Comparison of ENCODE assay signal across 1 cellular context in genomic region chr19:35554076-35554475, GRCh38.
TF ChIP-seq lines count a peak whose summit lies in the region.

No MANE protein-coding gene starts in this region.

TF ChIP-seq in K562, 482 proteins besides CTCF, POLR2A, EP300 and RAD21:
- TF ChIP-seq NFIC (IDR thresholded peaks at IDR 0.05) = no peak
- TF ChIP-seq NELFE (IDR thresholded peaks at IDR 0.05; ENCODE audit: insufficient read depth, insufficient read length) = no peak
- no peak for TF ChIP-seq ZNF76 (CRISPR knock-in tag; IDR thresholded peaks at IDR 0.05; ENCODE audit: borderline replicate concordance)
- no peak for TF ChIP-seq YY1 (IDR thresholded peaks at IDR 0.05; ENCODE audit: borderline replicate concordance in 1 of 3, control insufficient read depth in 1 of 3, extremely low read depth in 1 of 3, insufficient read depth in 3 of 3, insufficient read length in 1 of 3, insufficient replicate concordance in 2 of 3, low read depth in 1 of 3, low read length in 2 of 3)
- TF ChIP-seq PTTG1 (tag; IDR thresholded peaks at IDR 0.05; ENCODE audit: low read depth) = no peak
- no peak for TF ChIP-seq YBX1 (IDR thresholded peaks at IDR 0.05)
- TF ChIP-seq ATF7 (IDR thresholded peaks at IDR 0.05) = no peak
- TF ChIP-seq PTBP1 (IDR thresholded peaks at IDR 0.05; ENCODE audit: low read depth, low read length) = no peak
- TF ChIP-seq ZNF175 (CRISPR knock-in tag; IDR thresholded peaks at IDR 0.05; ENCODE audit: low read depth) = no peak
- TF ChIP-seq WHSC1 (IDR thresholded peaks at IDR 0.05; ENCODE audit: low read length) = no peak
- TF ChIP-seq MCM2 (IDR thresholded peaks at IDR 0.05; ENCODE audit: low read depth) = no peak
- TF ChIP-seq FOXA1 (IDR thresholded peaks at IDR 0.05; ENCODE audit: borderline replicate concordance) = no peak
- TF ChIP-seq ZKSCAN1 (IDR thresholded peaks at IDR 0.05; ENCODE audit: low read depth, low read length) = no peak
- TF ChIP-seq ZNF143 (CRISPR knock-in tag; IDR thresholded peaks at IDR 0.05) = no peak
- no peak for TF ChIP-seq ZNF584 (CRISPR knock-in tag; IDR thresholded peaks at IDR 0.05; ENCODE audit: low read depth)
- TF ChIP-seq ZNF24 (IDR thresholded peaks at IDR 0.05) = no peak
- no peak for TF ChIP-seq EZH2 (IDR thresholded peaks at IDR 0.05; ENCODE audit: borderline replicate concordance, low read depth, low read length)
- TF ChIP-seq NR2C1 (IDR thresholded peaks at IDR 0.05) = no peak
- no peak for TF ChIP-seq NR2C1 (tag; IDR thresholded peaks at IDR 0.05)
- no peak for TF ChIP-seq HDAC3 (IDR thresholded peaks at IDR 0.05; ENCODE audit: borderline replicate concordance, partially characterized antibody)
